ENCODE assay signal across 8 cellular contexts in the genomic region with DNA sequence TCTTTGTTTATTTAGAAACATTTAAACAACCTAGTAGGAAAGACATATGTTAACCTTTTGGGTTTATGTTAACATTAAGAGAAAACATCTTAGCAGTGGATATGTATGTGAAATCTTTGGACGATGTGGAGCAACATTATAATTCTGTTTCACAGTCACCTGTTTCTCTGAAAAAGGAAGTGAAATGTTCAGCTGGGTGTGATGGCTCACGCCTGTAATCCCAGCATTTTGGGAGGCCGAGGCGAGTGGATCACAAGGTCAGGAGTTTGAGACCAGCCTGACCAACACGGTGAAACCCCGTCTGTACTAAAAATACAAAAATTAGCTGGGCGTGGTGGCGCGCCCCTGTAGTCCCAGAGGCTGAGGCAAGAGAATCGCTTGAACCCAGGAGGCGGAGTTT. TPM values are rescaled to one million over a fixed set of nuclear protein-coding genes. Genes with fewer than 3 reads are reported as not detected.
DNase-seq lines count a peak whose midpoint lies in the region; ATAC-seq, FAIRE-seq and TF ChIP-seq lines count a peak whose summit lies in the region.
"Not testable (repeated sequence)": the region's sequence is repeated elsewhere in the genome, so short reads cannot be mapped to it uniquely, and the experiment has no call there.

No MANE protein-coding gene starts in this region.

- H3K9ac ChIP-seq in fibroblast of lung (ENCODE audit: insufficient read depth, low read length): not testable (repeated sequence)

- TF ChIP-seq CTCF in A549 (IDR thresholded peaks at IDR 0.05); astrocyte of the cerebellum (IDR thresholded peaks at IDR 0.05; ENCODE audit: low read depth, low read length, missing control alignments); fibroblast of lung (conservative IDR thresholded peaks at IDR 0.05 in 1 of 2, IDR thresholded peaks at IDR 0.05 in 1 of 2; ENCODE audit: low read depth in 1 of 2, low read length in 2 of 2); lower lobe of right lung (IDR thresholded peaks at IDR 0.05); gastrocnemius medialis (IDR thresholded peaks at IDR 0.05 in 4 of 5, conservative IDR thresholded peaks at IDR 0.05 in 1 of 5): not testable (repeated sequence)

- TF ChIP-seq EP300 in A549 (IDR thresholded peaks at IDR 0.05): not testable (repeated sequence)

- POLR2A ChIA-PET in A549 (lab: Yijun Ruan, JAX): not testable (repeated sequence)

- peaks cover 48% of the 10 kb centered on the region for H3K36me3 Mint-ChIP-seq in T-helper 2 cell treated with Interferon-gamma antibody and Interleukin-4, amounts not matched to agents 5 μg/mL and 100 μg/mL, for 36 hours (ENCODE audit: low read depth)

- intact Hi-C loops in lower lobe of right lung (cut with DNase I): not testable (repeated sequence)
- intact Hi-C loops in gastrocnemius medialis (cut with DNase I; ENCODE audit: low total_unique reads): loop anchor here (10.0 kb wide), 1 partner anchor 107 kb away; no protein-coding TSS in a partner anchor

- DNase-seq in A549 (ENCODE audit: low read depth in 1 of 2, low spot score in 1 of 2); GM12891 (ENCODE audit: insufficient read length, low spot score); T-helper 2 cell treated with Interferon-gamma antibody and Interleukin-4, amounts not matched to agents 5 μg/mL and 100 μg/mL, for 36 hours (ENCODE audit: low spot score); astrocyte of the cerebellum (ENCODE audit: low read depth); fibroblast of lung (ENCODE audit: low read depth in 2 of 2); lower lobe of right lung; gastrocnemius medialis: not testable (repeated sequence)
- DNase-seq in NAMALWA (ENCODE audit: low spot score): peak; percentile 57

- not testable (repeated sequence) for H3K36me3 ChIP-seq in fibroblast of lung (ENCODE audit: control insufficient read depth, insufficient read depth, low read length); lower lobe of right lung; gastrocnemius medialis

- not testable (repeated sequence) for TF ChIP-seq POLR2A in A549 (IDR thresholded peaks at IDR 0.05; ENCODE audit: low read length); GM12891 (IDR thresholded peaks at IDR 0.05; ENCODE audit: low read depth, low read length); gastrocnemius medialis (IDR thresholded peaks at IDR 0.05)

- H3K27ac Mint-ChIP-seq in T-helper 2 cell treated with Interferon-gamma antibody and Interleukin-4, amounts not matched to agents 5 μg/mL and 100 μg/mL, for 36 hours: peak overlapping the region; percentile 99

- CTCF ChIA-PET in A549 (lab: Yijun Ruan, JAX): not testable (repeated sequence)

- not testable (repeated sequence) for H2AFZ ChIP-seq in fibroblast of lung (ENCODE audit: low read length)

- peaks cover 45% of the 10 kb centered on the region for H3K4me1 Mint-ChIP-seq in T-helper 2 cell treated with Interferon-gamma antibody and Interleukin-4, amounts not matched to agents 5 μg/mL and 100 μg/mL, for 36 hours (ENCODE audit: low read depth)

- H3K27me3 Mint-ChIP-seq in T-helper 2 cell treated with Interferon-gamma antibody and Interleukin-4, amounts not matched to agents 5 μg/mL and 100 μg/mL, for 36 hours (ENCODE audit: low read depth): not testable (repeated sequence)

- H3K4me3 Mint-ChIP-seq in T-helper 2 cell treated with Interferon-gamma antibody and Interleukin-4, amounts not matched to agents 5 μg/mL and 100 μg/mL, for 36 hours: peak overlapping the region; percentile 98

- not testable (repeated sequence) for H3K4me1 ChIP-seq in A549; fibroblast of lung (ENCODE audit: control insufficient read depth, extremely low read depth, insufficient read depth, low read length)
- H3K4me1 ChIP-seq in lower lobe of right lung (peaks cover 44% of the 10 kb centered on the region), gastrocnemius medialis (peaks cover 42 to 48% of the 10 kb centered on the region in 2 donors)

- not testable (repeated sequence) for TF ChIP-seq RAD21 in A549 (conservative IDR thresholded peaks at IDR 0.05 in 1 of 2, IDR thresholded peaks at IDR 0.05 in 1 of 2)

- peaks cover 15% of the 10 kb centered on the region for H3K79me2 ChIP-seq in fibroblast of lung (ENCODE audit: control insufficient read depth, insufficient read depth, low read length)

- not testable (repeated sequence) for ATAC-seq in A549, lower lobe of right lung, gastrocnemius medialis

- in situ Hi-C loops in astrocyte of the cerebellum (cut with HindIII; ENCODE audit: low sequenced_read_pairs); gastrocnemius medialis (cut with MboI; ENCODE audit: low sequenced_read_pairs in 4 of 4): not testable (repeated sequence)

- not testable (repeated sequence) for H3K27me3 ChIP-seq in fibroblast of lung (ENCODE audit: control insufficient read depth, insufficient read depth, low read length); lower lobe of right lung (ENCODE audit: low read depth); gastrocnemius medialis

- H3K4me3 ChIP-seq in A549 (peak overlapping the region; percentile 50), astrocyte of the cerebellum (ENCODE audit: low read depth, low read length) (peak overlapping the region; percentile 83), fibroblast of lung (replicated peaks in 1 of 4; ENCODE audit: control extremely low read depth in 1 of 4, insufficient read depth in 1 of 4, low read depth in 3 of 4, low read length in 4 of 4) (peak overlapping the region; percentile 89 to 94 (median 92)), lower lobe of right lung (peak overlapping the region; percentile 91), gastrocnemius medialis (peak overlapping the region; percentile 73 to 97 (median 94))

- H3K4me2 ChIP-seq in A549 (peak overlapping the region; percentile 78), fibroblast of lung (ENCODE audit: extremely low read depth, insufficient read depth, low read length) (peak overlapping the region; percentile 76)

- not testable (repeated sequence) for H3K9me3 ChIP-seq in A549; fibroblast of lung (ENCODE audit: control insufficient read depth, insufficient read depth, low read depth, low read length); lower lobe of right lung; gastrocnemius medialis

- H3K27ac ChIP-seq in A549 (peak overlapping the region; percentile 69 to 95), fibroblast of lung (ENCODE audit: insufficient read depth, low read length) (peak overlapping the region; percentile 97), lower lobe of right lung (peak overlapping the region; percentile 98), gastrocnemius medialis (peak overlapping the region; percentile 87 to 94 (median 92))

- H3K9me3 Mint-ChIP-seq in T-helper 2 cell treated with Interferon-gamma antibody and Interleukin-4, amounts not matched to agents 5 μg/mL and 100 μg/mL, for 36 hours: peaks cover 16% of the 10 kb centered on the region

- 76% methylated on average over 11 of the region's 11 CpGs for WGBS in A549 (ENCODE audit: missing lambda C conversion rate)

- FAIRE-seq in A549 (lab: Jason Lieb, UNC): not testable (repeated sequence)
- peak; percentile 26 for FAIRE-seq in GM12891 (lab: Jason Lieb, UNC)

- not testable (repeated sequence) for H4K20me1 ChIP-seq in fibroblast of lung (ENCODE audit: control insufficient read depth, extremely low read depth, insufficient read depth, low read length)

TF ChIP-seq in GM12891, 5 proteins besides CTCF, POLR2A, EP300 and RAD21:
- peak; percentile 85 for TF ChIP-seq SPI1 (IDR thresholded peaks at IDR 0.05; ENCODE audit: low read depth, low read length)

RNA-seq across cellular contexts. Expression of a gene that starts 1.5 kb away (rescaled TPM):
- 102 and 121 TPM in 2 replicates for polyA plus RNA-seq in A549 (2011; rRNA removed)
- 21.7 and 28.8 TPM in 2 replicates for polyA plus RNA-seq in A549 (2012; cell fraction: cytosol; rRNA removed)
- 19.5 and 22.1 TPM in 2 replicates for polyA plus RNA-seq in A549 (2012; cell fraction: nucleus; rRNA removed)
- 80.1 to 112 TPM (median 103 TPM) in 3 replicates for polyA plus RNA-seq in A549 (2017; fragmentation: RNase III; extraction: RNeasy Plus Mini Kit Qiagen cat#74134 plus additional on column Dnase treatment)
- 64.9 and 68.7 TPM in 2 replicates for polyA minus RNA-seq in A549 (2011; rRNA and poly(A)+ RNA removed)
- polyA plus RNA-seq in GM12891 (2012; ENCODE audit: low read depth, missing spikeins): 25.1 TPM
- 54.2 and 122 TPM in 2 replicates for total RNA-seq in fibroblast of lung
- 86.7 and 95.4 TPM in 2 replicates for polyA plus RNA-seq in fibroblast of lung
- 63.1 and 67.4 TPM in 2 replicates for polyA plus RNA-seq in fibroblast of lung (2012)
- polyA minus RNA-seq in fibroblast of lung (ENCODE audit: low replicate concordance): 44.9 and 58.1 TPM in 2 replicates
- total RNA-seq in lower lobe of right lung: 101 TPM
- total RNA-seq in gastrocnemius medialis: 10 to 100 TPM; 20.5 to 41.1 (median 28.6) TPM
